8 cellular contexts compared by ENCODE assay signal in the genomic region with DNA sequence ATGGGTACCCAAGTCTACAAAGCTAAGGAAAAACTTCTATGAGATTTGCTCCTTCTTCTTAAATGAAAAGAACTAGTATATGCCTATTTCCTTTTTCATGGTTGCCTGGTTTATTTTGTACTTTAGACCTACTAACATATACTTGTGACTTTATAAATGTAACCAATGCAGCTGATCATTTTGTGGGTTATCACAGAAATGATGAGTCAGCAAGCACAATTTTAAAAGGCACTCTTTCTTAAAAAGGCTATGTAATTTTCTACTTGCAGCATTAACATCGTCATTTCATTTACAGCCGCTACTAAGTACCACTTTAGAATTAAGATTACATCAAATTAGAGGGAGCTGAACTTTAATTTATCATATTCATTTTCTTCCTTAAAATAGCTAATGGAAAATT. TPM values are rescaled to one million over a fixed set of nuclear protein-coding genes. Genes with fewer than 3 reads are reported as not detected.
"Had no signal": no experiment of that assay in that cellular context is flagged by ENCODE, and none has a peak within 500 bp of the region (broad histone marks: within the 10 kb centered on the region; RNA-seq: fewer than 3 reads in every experiment).

No MANE protein-coding gene starts in this region.

- H2AFZ ChIP-seq: GM23338 had no signal

- DNase-seq: H7, HFFc6, KBM-7 had no signal

- H3K9ac ChIP-seq: KMS-11 had no signal

- H3K27ac ChIP-seq: KMS-11 had no signal

- FAIRE-seq: HTR-8/SVneo had no signal

- H3K4me2 ChIP-seq: GM23338, KMS-11 had no signal

- H3K4me3 ChIP-seq: GM23338, HAP-1 had no signal

- ATAC-seq: GM23338, HCT116 had no signal

- H3K9me3 ChIP-seq: HAP-1 had no signal

- H3K36me3 ChIP-seq: HAP-1 had no signal

RNA-seq across cellular contexts. Expression of a gene that starts 13.6 kb away (rescaled TPM):
- total RNA-seq: HFFc6 had no signal
